ENCODE assay signal across 9 cellular contexts in the genomic region with DNA sequence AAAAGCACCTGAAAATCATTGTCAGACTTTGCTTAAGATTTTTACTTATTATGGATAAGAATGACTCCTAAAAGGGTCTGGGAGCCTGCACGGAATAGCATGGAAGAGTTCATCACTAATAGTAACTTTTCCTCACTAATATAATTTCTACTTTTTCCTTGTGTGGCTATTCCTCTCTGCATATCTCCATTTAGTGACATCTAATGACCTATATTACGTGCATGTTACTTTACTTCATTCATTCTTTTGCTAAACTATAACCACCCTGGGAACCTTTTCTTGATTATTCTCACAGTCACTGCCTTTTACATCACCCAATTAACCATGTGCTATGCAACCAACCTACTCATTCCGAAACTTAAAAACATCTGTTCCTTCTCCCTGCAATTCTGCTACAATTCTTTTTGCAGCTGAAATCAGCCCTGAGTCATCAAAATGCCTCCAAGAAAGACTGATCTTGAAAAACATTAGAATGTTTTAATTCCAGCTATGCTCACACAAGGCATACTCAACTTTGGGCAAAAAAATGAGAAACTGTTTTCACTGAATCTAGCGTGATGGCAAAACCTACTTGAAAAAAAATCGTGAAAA.
DNase-seq lines count a peak whose midpoint lies in the region; ATAC-seq, FAIRE-seq and TF ChIP-seq lines count a peak whose summit lies in the region.
"Had no signal": no experiment of that assay in that cellular context is flagged by ENCODE, and none has a peak within 500 bp of the region (broad histone marks: within the 10 kb centered on the region; RNA-seq: fewer than 3 reads in every experiment).

No MANE protein-coding gene starts in this region.

- no peak for TF ChIP-seq POLR2A in Peyer's patch (IDR thresholded peaks at IDR 0.05)

- no peaks in the 10 kb centered on the region for H3K9me3 ChIP-seq in Peyer's patch

- TF ChIP-seq CTCF in GM13976 (IDR thresholded peaks at IDR 0.05; ENCODE audit: borderline replicate concordance, control extremely low read depth, extremely low read depth, insufficient read depth, missing control alignments) (no peak), fibroblast of mammary gland (conservative IDR thresholded peaks at IDR 0.05; ENCODE audit: control insufficient read depth, insufficient read depth, low read depth, low read length) (no peak), Peyer's patch (IDR thresholded peaks at IDR 0.05) (no peak)

- no peak for FAIRE-seq in urothelium cell line (lab: Jason Lieb, UNC)

- no peaks in the 10 kb centered on the region for H3K27me3 ChIP-seq in Peyer's patch

- intact Hi-C loops in Right ventricle myocardium superior (cut with DNase I) = no loop called here

- no peak overlapping the region for H3K27ac ChIP-seq in Peyer's patch

- DNase-seq in GM13976 (ENCODE audit: low spot score) (peak; percentile 62), fibroblast of mammary gland (ENCODE audit: low read depth) (peak; percentile 91), Peyer's patch (no peak), Right ventricle myocardium superior (no peak), urothelium cell line (ENCODE audit: low spot score) (no peak)
- DNase-seq in stimulated activated naive CD4-positive, alpha-beta T cell treated with Interleukin-2 at 50 U/mL for 16 hours (lab: John Stamatoyannopoulos, UW) = no peak
- DNase-seq: SIG-M5 had no signal

- in situ Hi-C loops in GM13976 (cut with MboI; ENCODE audit: low sequenced_read_pairs, unreplicated experiment) = no loop called here

- no peaks in the 10 kb centered on the region for H3K4me1 ChIP-seq in Peyer's patch

- ATAC-seq in GM21576 (IDR thresholded peaks at IDR 0.05; ENCODE audit: unreplicated experiment) (peak; percentile 95), HG03469 (IDR thresholded peaks at IDR 0.05; ENCODE audit: unreplicated experiment) (peak; percentile 94), Right ventricle myocardium superior (ENCODE audit: poor library complexity) (no peak)

- H3K4me3 ChIP-seq in fibroblast of mammary gland (ENCODE audit: control insufficient read depth, low read depth, low read length) (no peak overlapping the region), Peyer's patch (no peak overlapping the region)

- H3K36me3 ChIP-seq in Peyer's patch = no peaks in the 10 kb centered on the region

Comparison
In these comparisons a context has a peak if more than half of its experiments do, and no peak if none do; other contexts are left out.
1. DNase-seq: peak in GM13976 (single experiment) and fibroblast of mammary gland (single experiment); none in Peyer's patch (0 of 3), stimulated activated naive CD4-positive, alpha-beta T cell treated with Interleukin-2 at 50 U/mL for 16 hours (single experiment), Right ventricle myocardium superior (single experiment) and urothelium cell line (single experiment).